ENCODE assay signal across 21 cellular contexts in genomic region chr5:86554638-86555037, GRCh38.
DNase-seq lines count a peak whose midpoint lies in the region; ATAC-seq, FAIRE-seq and TF ChIP-seq lines count a peak whose summit lies in the region.
"Had no signal": no experiment of that assay in that cellular context is flagged by ENCODE, and none has a peak within 500 bp of the region (broad histone marks: within the 10 kb centered on the region; RNA-seq: fewer than 3 reads in every experiment).

No MANE protein-coding gene starts in this region.

- H3K27me3 ChIP-seq in IMR-90 (ENCODE audit: control insufficient read depth, insufficient read depth, low read length) (no peaks in the 10 kb centered on the region), K562 (ENCODE audit: control insufficient read depth in 2 of 2, insufficient read depth in 2 of 2, low read length in 2 of 2) (no peaks in the 10 kb centered on the region)
- H3K27me3 ChIP-seq: BE2C, BLaER1 had no signal

- H4K20me1 ChIP-seq in IMR-90 (ENCODE audit: insufficient read depth, low read length) (no peaks in the 10 kb centered on the region), K562 (replicated peaks; ENCODE audit: control insufficient read depth, insufficient read depth, low read length) (no peaks in the 10 kb centered on the region)
- H4K20me1 ChIP-seq: BLaER1 had no signal

- H3K27me3 Mint-ChIP-seq in progenitor cell of endocrine pancreas: no peaks in the 10 kb centered on the region
- H3K27me3 Mint-ChIP-seq: CD4-positive, alpha-beta memory T cell; CD4-positive, CD25-positive, alpha-beta regulatory T cell had no signal

- no peak for FAIRE-seq in A549 (lab: Jason Lieb, UNC)
- FAIRE-seq in K562 (lab: Jason Lieb, UNC): no peak
- FAIRE-seq: D721Med, GM12891, GM19239 had no signal

- no peak overlapping the region for H3K4me2 ChIP-seq in A549
- no peak overlapping the region for H3K4me2 ChIP-seq in IMR-90 (ENCODE audit: low read depth, low read length)
- no peak overlapping the region for H3K4me2 ChIP-seq in K562 (ENCODE audit: insufficient read depth, low read length)
- H3K4me2 ChIP-seq: BLaER1 had no signal

- POLR2A ChIA-PET in A549 (lab: Yijun Ruan, JAX): no interaction called here
- POLR2A ChIA-PET in IMR-90 (lab: Charles Lee; ENCODE audit: unreplicated experiment): no interaction called here
- POLR2A ChIA-PET in K562 (lab: Yijun Ruan, JAX): no interaction called here

- no peak for TF ChIP-seq POLR2A in A549 (IDR thresholded peaks at IDR 0.05; ENCODE audit: low read length)
- TF ChIP-seq POLR2A in IMR-90 (IDR thresholded peaks at IDR 0.05; ENCODE audit: low read depth, low read length): no peak
- TF ChIP-seq POLR2A in K562 (conservative IDR thresholded peaks at IDR 0.05): no peak

- H3K79me1 ChIP-seq in IMR-90 (ENCODE audit: low read depth in 1 of 2, low read length in 2 of 2): no peaks in the 10 kb centered on the region

- no peaks in the 10 kb centered on the region for H3K9me1 ChIP-seq in IMR-90 (ENCODE audit: insufficient read depth, low read length)
- H3K9me1 ChIP-seq in K562 (ENCODE audit: control insufficient read depth, insufficient read depth, low read length): no peaks in the 10 kb centered on the region

- no peak overlapping the region for H4K91ac ChIP-seq in IMR-90 (ENCODE audit: insufficient read depth, low read depth, low read length)

- CTCF ChIA-PET in A549 (lab: Yijun Ruan, JAX) (interaction anchor here (1.2 kb wide), 1 partner anchor 12 kb away, joined by 3 read pairs; no protein-coding TSS in a partner anchor), IMR-90 (lab: Yijun Ruan, JAX) (no interaction called here), K562 (lab: Yijun Ruan, JAX; ENCODE audit: low intra/inter-chr PET ratio) (no interaction called here)

- H3K4ac ChIP-seq in IMR-90 (ENCODE audit: low read depth, low read length): no peak overlapping the region

- H2BK5ac ChIP-seq in IMR-90 (ENCODE audit: low read depth, low read length, poor library complexity, severe bottlenecking): no peak overlapping the region

- H4K8ac ChIP-seq in IMR-90 (ENCODE audit: low read depth in 2 of 2, low read length in 2 of 2): no peak overlapping the region

- TF ChIP-seq RAD21 in A549 (conservative IDR thresholded peaks at IDR 0.05 in 1 of 2, IDR thresholded peaks at IDR 0.05 in 1 of 2): no peak
- no peak for TF ChIP-seq RAD21 in IMR-90 (IDR thresholded peaks at IDR 0.05; ENCODE audit: low read length)
- TF ChIP-seq RAD21 in K562 (CRISPR knock-in tag; conservative IDR thresholded peaks at IDR 0.05 in 1 of 2, IDR thresholded peaks at IDR 0.05 in 1 of 2): no peak

- H3K27ac ChIP-seq in A549 (no peak overlapping the region), IMR-90 (ENCODE audit: insufficient read depth, low read length) (no peak overlapping the region), K562 (ENCODE audit: extremely low read depth, low read depth, low read length) (no peak overlapping the region)
- H3K27ac ChIP-seq: BLaER1 had no signal

- H3K4me3 ChIP-seq in A549: no peak overlapping the region
- no peak overlapping the region for H3K4me3 ChIP-seq in IMR-90 (ENCODE audit: insufficient read depth, low read depth, low read length)
- H3K4me3 ChIP-seq in K562: no peak overlapping the region
- H3K4me3 ChIP-seq: BLaER1 had no signal

- no peak overlapping the region for H3K23ac ChIP-seq in IMR-90 (ENCODE audit: low read depth, low read length)

- H3K14ac ChIP-seq in IMR-90 (replicated peaks; ENCODE audit: low read depth, low read length): no peak overlapping the region

- DNase-seq in A549 (ENCODE audit: low read depth in 1 of 2, low spot score in 1 of 2) (no peak), IMR-90 (no peak), K562 (ENCODE audit: extremely low read depth in 1 of 4, low spot score in 3 of 4) (no peak), COR-L47 (lab: John Stamatoyannopoulos, UW) (no peak), AML-193 (lab: John Stamatoyannopoulos, UW) (no peak), progenitor cell of endocrine pancreas (ENCODE audit: low spot score, unreplicated experiment) (no peak)
- DNase-seq: 8988T; BE2C; C1 segment of cervical spinal cord; Caco-2; Calu3; CD4-positive, alpha-beta memory T cell; CD4-positive, CD25-positive, alpha-beta regulatory T cell; CD8-positive, alpha-beta memory T cell; DMS79 treated with DMSO at 0.1 percent for 48 hours; GF-D8 had no signal

- no peaks in the 10 kb centered on the region for H3K4me1 Mint-ChIP-seq in progenitor cell of endocrine pancreas (ENCODE audit: low read depth)
- H3K4me1 Mint-ChIP-seq: CD14-positive monocyte; CD4-positive, alpha-beta memory T cell; CD4-positive, CD25-positive, alpha-beta regulatory T cell; CD8-positive, alpha-beta memory T cell had no signal

- no peak overlapping the region for H2AK9ac ChIP-seq in IMR-90 (replicated peaks; ENCODE audit: low read depth, low read length, poor library complexity)

- no TSS peak for BruUV-seq in IMR-90 (replicated peaks; lab: Mats Ljungman, UMichigan)
- no TSS peak for BruUV-seq in K562 (replicated peaks; lab: Mats Ljungman, UMichigan)

- WGBS in A549 (ENCODE audit: missing lambda C conversion rate): 30% methylated on average over 1 of the region's 1 CpG
- WGBS in IMR-90 (ENCODE audit: extremely low coverage in 2 of 2, insufficient read length in 1 of 2), 2 experiments: no CpG with 5 or more reads among the region's 1 CpG
- 67% methylated on average over 1 of the region's 1 CpG for WGBS in K562 (ENCODE audit: insufficient coverage, low coverage, missing lambda C conversion rate)

- H3K9ac ChIP-seq in IMR-90 (ENCODE audit: low read depth, low read length) (no peak overlapping the region), K562 (ENCODE audit: insufficient read depth in 1 of 2, low read depth in 2 of 2, low read length in 2 of 2) (no peak overlapping the region)
- H3K9ac ChIP-seq: BLaER1 had no signal

- ATAC-seq in A549 (no peak), IMR-90 (ENCODE audit: low read depth) (no peak), K562 (no peak)

- peaks cover 8% of the 10 kb centered on the region for H3K9me3 Mint-ChIP-seq in progenitor cell of endocrine pancreas (ENCODE audit: low read depth)

- intact Hi-C loops in IMR-90 (cut with micrococcal nuclease) (no loop called here), K562 (cut with micrococcal nuclease) (no loop called here)

- no peak overlapping the region for H2BK120ac ChIP-seq in IMR-90 (ENCODE audit: low read depth, low read length)

- H3K79me2 ChIP-seq in K562 (ENCODE audit: control insufficient read depth, insufficient read depth, low read length): no peaks in the 10 kb centered on the region

- H3K36me3 ChIP-seq in IMR-90 (ENCODE audit: control insufficient read depth, insufficient read depth, low read length) (no peaks in the 10 kb centered on the region), K562 (ENCODE audit: control insufficient read depth, insufficient read depth, low read length) (no peaks in the 10 kb centered on the region)
- H3K36me3 ChIP-seq: BE2C, BLaER1 had no signal

- H2BK15ac ChIP-seq in IMR-90 (ENCODE audit: low read depth, low read length): no peak overlapping the region

- no peak overlapping the region for H3K18ac ChIP-seq in IMR-90 (ENCODE audit: low read depth, low read length)

- H2AFZ ChIP-seq in IMR-90 (replicated peaks; ENCODE audit: low read length, poor library complexity) (no peak overlapping the region), K562 (ENCODE audit: low read depth, low read length) (no peak overlapping the region)

- TF ChIP-seq EP300 in A549 (IDR thresholded peaks at IDR 0.05) (no peak), K562 (IDR thresholded peaks at IDR 0.05; ENCODE audit: low read length) (no peak)

- H3K9me3 ChIP-seq in A549 (no peaks in the 10 kb centered on the region), IMR-90 (ENCODE audit: control insufficient read depth, insufficient read depth, low read length) (no peaks in the 10 kb centered on the region), K562 (replicated peaks; ENCODE audit: control insufficient read depth, insufficient read depth, low read depth, low read length) (0 out of 2 replicates have a peak, but pooled peaks cover 2% of the 10 kb centered on the region)
- H3K9me3 ChIP-seq: BE2C, Caco-2 had no signal

- in situ Hi-C loops in IMR-90 (cut with MboI; ENCODE audit: low sequenced_read_pairs): no loop called here
- in situ Hi-C loops in K562 (cut with MboI): no loop called here

- H3K36me3 Mint-ChIP-seq in progenitor cell of endocrine pancreas (ENCODE audit: insufficient read depth): no peaks in the 10 kb centered on the region
- H3K36me3 Mint-ChIP-seq: CD14-positive monocyte; CD4-positive, alpha-beta memory T cell; CD4-positive, CD25-positive, alpha-beta regulatory T cell; CD8-positive, alpha-beta memory T cell had no signal

- H3K4me3 Mint-ChIP-seq in progenitor cell of endocrine pancreas (ENCODE audit: low read depth): no peak overlapping the region
- H3K4me3 Mint-ChIP-seq: CD14-positive monocyte; CD4-positive, alpha-beta memory T cell; CD4-positive, CD25-positive, alpha-beta regulatory T cell; CD8-positive, alpha-beta memory T cell had no signal

- no peak overlapping the region for H2BK20ac ChIP-seq in IMR-90 (ENCODE audit: low read depth, low read length)

- H3K27ac Mint-ChIP-seq in progenitor cell of endocrine pancreas: no peak overlapping the region
- H3K27ac Mint-ChIP-seq: CD14-positive monocyte; CD4-positive, alpha-beta memory T cell; CD4-positive, CD25-positive, alpha-beta regulatory T cell; CD8-positive, alpha-beta memory T cell had no signal

- no peak overlapping the region for H3K56ac ChIP-seq in IMR-90 (ENCODE audit: extremely low read depth, insufficient read depth, low read length)

- dilution Hi-C loops in IMR-90 (cut with HindIII; ENCODE audit: low sequenced_read_pairs, unreplicated experiment): no loop called here

- H3K4me1 ChIP-seq in A549 (no peaks in the 10 kb centered on the region), IMR-90 (ENCODE audit: control insufficient read depth, insufficient read depth, low read length) (no peaks in the 10 kb centered on the region), K562 (replicated peaks in 1 of 2; ENCODE audit: control insufficient read depth in 2 of 2, insufficient read depth in 2 of 2, low read length in 2 of 2) (no peaks in the 10 kb centered on the region)
- H3K4me1 ChIP-seq: BE2C, BLaER1, Caco-2 had no signal

- H2AK5ac ChIP-seq in IMR-90 (ENCODE audit: low read depth, low read length): no peak overlapping the region

- TF ChIP-seq CTCF in A549 (IDR thresholded peaks at IDR 0.05): no peak
- TF ChIP-seq CTCF in IMR-90 (conservative IDR thresholded peaks at IDR 0.05; ENCODE audit: low read depth, low read length): no peak
- no peak for TF ChIP-seq CTCF in K562 (IDR thresholded peaks at IDR 0.05 in 2 of 3, conservative IDR thresholded peaks at IDR 0.05 in 1 of 3; ENCODE audit: insufficient read depth in 2 of 3, low read depth in 1 of 3, low read length in 3 of 3)
- no peak for TF ChIP-seq CTCF in progenitor cell of endocrine pancreas (IDR thresholded peaks at IDR 0.05; ENCODE audit: unreplicated experiment)

- H4K5ac ChIP-seq in IMR-90 (ENCODE audit: low read depth, low read length): no peak overlapping the region

TF ChIP-seq in A549, 52 proteins besides CTCF, POLR2A, EP300 and RAD21 (continues in another document):
- TF ChIP-seq NPAS2 (CRISPR knock-in tag; IDR thresholded peaks at IDR 0.05; ENCODE audit: borderline replicate concordance): no peak

TF ChIP-seq in IMR-90, 13 proteins besides CTCF, POLR2A, EP300 and RAD21 (continues in another document):
- no peak for TF ChIP-seq MAZ (IDR thresholded peaks at IDR 0.05; ENCODE audit: borderline replicate concordance, low read depth, low read length)

TF ChIP-seq in K562, 482 proteins besides CTCF, POLR2A, EP300 and RAD21 (continues in another document):
- peak; percentile 41; the same call in 1 of the 2 replicates for TF ChIP-seq MAFK (IDR thresholded peaks at IDR 0.05; ENCODE audit: low read length)

Comparison
In these comparisons a context has a peak if more than half of its experiments do, and no peak if none do; other contexts are left out.
1. Of the 35 proteins assayed by ChIP-seq in both K562 and A549: peak only in K562: none; only in A549: none; in both: MAFK; in neither: 34.